Comparison of ENCODE assay signal across 10 cellular contexts in genomic region chr15:25184356-25185155, GRCh38.
"Had no signal": no experiment of that assay in that cellular context is flagged by ENCODE, and none has a peak within 500 bp of the region (broad histone marks: within the 10 kb centered on the region; RNA-seq: fewer than 3 reads in every experiment).

No MANE protein-coding gene starts in this region.

- H3K4me3 ChIP-seq: adrenal gland, cardiac muscle cell, hepatocyte, prostate gland, SK-N-MC had no signal

- DNase-seq: activated T-cell treated with anti-CD3 and anti-CD28 coated beads for 4 hours had no signal

- H3K36me3 ChIP-seq: adrenal gland, cardiac muscle cell, neutrophil, prostate gland had no signal

- H3K9me3 ChIP-seq: adrenal gland, prostate gland had no signal

- ATAC-seq: activated T-helper 17 cell treated with anti-CD3 and anti-CD28 coated beads, Interleukin-2, amount 50 U/mL, for 72 hours; esophagus mucosa; stimulated activated effector memory CD8-positive, alpha-beta T cell treated with anti-CD3 and anti-CD28 coated beads, Interleukin-12 subunit alpha, Interleukin-12 subunit beta, amount 100 ng/mL, for 72 hours had no signal

- H3K4me1 ChIP-seq: adrenal gland, prostate gland had no signal

- H2AFZ ChIP-seq: hepatocyte had no signal

- H3K27ac ChIP-seq: adrenal gland, cardiac muscle cell, hepatocyte, neutrophil, prostate gland, SK-N-MC had no signal

- H3K4me2 ChIP-seq: hepatocyte had no signal

- H3K27me3 ChIP-seq: adrenal gland, cardiac muscle cell, hepatocyte, neutrophil had no signal
